Comparison of ENCODE assay signal across 26 cellular contexts in the genomic region with DNA sequence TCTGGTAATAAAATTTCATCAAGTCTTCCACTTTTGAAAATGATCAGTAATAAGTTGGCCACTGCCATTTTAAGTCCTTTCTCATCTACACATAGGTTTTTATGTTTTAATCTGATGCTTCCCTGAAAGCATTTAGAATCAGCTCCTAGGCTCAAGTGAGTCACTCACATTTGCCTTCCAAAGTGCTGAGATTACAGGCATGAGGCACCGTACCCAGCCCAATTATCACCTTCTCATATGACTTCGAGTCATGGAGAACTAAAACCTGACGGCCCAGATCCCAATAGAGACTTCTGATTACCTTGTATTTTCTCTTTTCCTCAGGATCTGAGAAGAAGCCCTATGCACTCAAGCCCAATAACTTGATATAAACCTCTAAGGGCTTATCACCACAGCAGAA.
DNase-seq lines count a peak whose midpoint lies in the region; ATAC-seq and TF ChIP-seq lines count a peak whose summit lies in the region.
"Had no signal": no experiment of that assay in that cellular context is flagged by ENCODE, and none has a peak within 500 bp of the region (broad histone marks: within the 10 kb centered on the region; RNA-seq: fewer than 3 reads in every experiment).

No MANE protein-coding gene starts in this region.

- intact Hi-C loops in left cardiac atrium (cut with DNase I) = no loop called here

- H3K4me3 ChIP-seq in epithelial cell of esophagus (ENCODE audit: low read length) = no peak overlapping the region
- H3K4me3 ChIP-seq: hepatocyte, psoas muscle had no signal

- peak; percentile 23 for DNase-seq in ELR (ENCODE audit: low read depth)
- DNase-seq in NCI-H226 = peak; percentile 59
- DNase-seq in epithelial cell of esophagus (ENCODE audit: low read depth) = peak; percentile 81
- DNase-seq in myocyte (ENCODE audit: low read depth) = peak; percentile 19
- DNase-seq in left cardiac atrium = no peak
- DNase-seq in NCI-H1694 (lab: John Stamatoyannopoulos, UW) = no peak
- DNase-seq: activated CD4-positive, alpha-beta T cell treated with anti-CD3 and anti-CD28 coated beads, Interleukin-2, amount 10 ng/mL, durations not matched to agents 7 days and 5 days; activated CD8-positive, alpha-beta memory T cell treated with anti-CD3 and anti-CD28 coated beads, Interleukin-2, amount 10 ng/mL, durations not matched to agents 7 days and 5 days; activated naive CD4-positive, alpha-beta T cell treated with Interleukin-2 at 50 U/mL for 16 hours; BE2C; brain microvascular endothelial cell; CD8-positive, alpha-beta memory T cell; H9; naive thymus-derived CD4-positive, alpha-beta T cell; NCI-H1694 treated with DMSO at 0.1 percent for 48 hours; NCI-H2171; NCI-H526 treated with DMSO at 0.1 percent for 48 hours; psoas muscle; SIG-M5; T1000 had no signal

- ATAC-seq in left cardiac atrium (no peak), HG03342 (IDR thresholded peaks at IDR 0.05; ENCODE audit: unreplicated experiment) (no peak), GM21619 (IDR thresholded peaks at IDR 0.05; ENCODE audit: unreplicated experiment) (no peak)
- ATAC-seq: activated CD8-positive, alpha-beta memory T cell treated with anti-CD3 and anti-CD28 coated beads, Interleukin-2, amount 10 ng/mL, durations not matched to agents 7 days and 5 days; left lobe of liver; naive thymus-derived CD4-positive, alpha-beta T cell; Panc1; WTC11 had no signal

- no peak for TF ChIP-seq CTCF in epithelial cell of esophagus (IDR thresholded peaks at IDR 0.05; ENCODE audit: insufficient read depth, low read depth, low read length, missing control alignments)

Comparison
In these comparisons a context has a peak if more than half of its experiments do, and no peak if none do; other contexts are left out.
1. DNase-seq: peak in ELR (single experiment), NCI-H226 (single experiment), epithelial cell of esophagus (single experiment) and myocyte (single experiment); none in left cardiac atrium (single experiment) and NCI-H1694 (single experiment).